1 cellular context compared by ENCODE assay signal in genomic region chr7:75642810-75643486, GRCh38.
TF ChIP-seq lines count a peak whose summit lies in the region.

No MANE protein-coding gene starts in this region.

TF ChIP-seq in A549, 52 proteins besides CTCF, POLR2A, EP300 and RAD21 (continued from another document):
- TF ChIP-seq SMC3 (IDR thresholded peaks at IDR 0.05) (no peak), EHF (CRISPR knock-in tag; IDR thresholded peaks at IDR 0.05) (no peak)
TF ChIP-seq in A549: peak in this region for 0.
